ENCODE assay signal across 17 cellular contexts in the genomic region with DNA sequence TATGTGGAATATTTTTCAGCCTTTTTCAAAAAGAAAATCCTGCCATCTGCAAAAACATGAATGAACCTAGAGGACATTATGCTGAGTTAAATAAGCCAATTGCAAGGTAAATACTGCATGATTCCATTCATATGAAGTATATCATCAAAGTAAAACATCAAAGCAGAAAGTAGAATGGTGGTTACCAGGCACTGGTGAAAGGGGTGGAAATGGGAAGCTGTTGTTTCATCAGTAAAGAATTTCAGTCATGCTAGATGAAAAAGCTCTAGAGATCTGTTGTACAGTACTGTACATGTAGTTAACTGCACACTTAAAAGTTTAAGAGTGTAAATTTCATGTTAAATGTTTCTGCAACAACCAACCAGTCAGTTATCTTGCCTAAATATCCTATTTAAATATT.
DNase-seq lines count a peak whose midpoint lies in the region; ATAC-seq, FAIRE-seq and TF ChIP-seq lines count a peak whose summit lies in the region.
"Had no signal": no experiment of that assay in that cellular context is flagged by ENCODE, and none has a peak within 500 bp of the region (broad histone marks: within the 10 kb centered on the region; RNA-seq: fewer than 3 reads in every experiment).

No MANE protein-coding gene starts in this region.

- H3K36me3 ChIP-seq in adipocyte (ENCODE audit: control insufficient read depth, insufficient read depth, low read length, severe bottlenecking) = no peaks in the 10 kb centered on the region
- H3K36me3 ChIP-seq: BE2C had no signal

- H3K4me1 Mint-ChIP-seq in stimulated activated naive B cell treated with anti-CD40 and anti-IgM and Interleukin-4, amounts not matched to agents 10 μg/mL and 1 μg/mL and 100 μg/mL, for 72 hours = no peaks in the 10 kb centered on the region

- H3K9me3 ChIP-seq in adipocyte (ENCODE audit: control insufficient read depth, low read length) = peaks cover 18% of the 10 kb centered on the region
- H3K9me3 ChIP-seq: BE2C had no signal

- no peaks in the 10 kb centered on the region for H3K4me1 ChIP-seq in adipocyte (ENCODE audit: control insufficient read depth, insufficient read depth, low read length)
- H3K4me1 ChIP-seq: BE2C had no signal

- no peaks in the 10 kb centered on the region for H3K27me3 Mint-ChIP-seq in stimulated activated naive B cell treated with anti-CD40 and anti-IgM and Interleukin-4, amounts not matched to agents 10 μg/mL and 1 μg/mL and 100 μg/mL, for 72 hours
- H3K27me3 Mint-ChIP-seq: CD4-positive, alpha-beta T cell had no signal

- TF ChIP-seq CTCF in epithelial cell of esophagus (IDR thresholded peaks at IDR 0.05; ENCODE audit: insufficient read depth, low read depth, low read length, missing control alignments) = no peak

- DNase-seq in A172 (ENCODE audit: low spot score) (peak; percentile 2), HS-27A (ENCODE audit: low read depth) (peak; percentile 14), adipocyte (ENCODE audit: low read depth) (peak; percentile 22), epithelial cell of esophagus (ENCODE audit: low read depth) (peak; percentile 19), RCC 7860 (ENCODE audit: low spot score) (no peak)
- no peak for DNase-seq in stimulated activated CD4-positive, alpha-beta T cell treated with anti-CD3 and anti-CD28 coated beads, Interleukin-15, amount 100 ng/mL, for 24 hours
- no peak for DNase-seq in stimulated activated naive B cell treated with anti-CD40 and anti-IgM and Interleukin-4, amounts not matched to agents 10 μg/mL and 1 μg/mL and 100 μg/mL, for 72 hours
- DNase-seq: BE2C; Calu3; CD4-positive, alpha-beta T cell; NCI-H1105 treated with DMSO at 0.1 percent for 48 hours; NCI-H1694; NCI-H2107; NCI-H524; NCI-H82 had no signal

- no peak overlapping the region for H3K4me3 ChIP-seq in adipocyte (ENCODE audit: low read length)
- no peak overlapping the region for H3K4me3 ChIP-seq in epithelial cell of esophagus (ENCODE audit: low read length)
- H3K4me3 ChIP-seq: K562 had no signal

- H3K36me3 Mint-ChIP-seq in stimulated activated naive B cell treated with anti-CD40 and anti-IgM and Interleukin-4, amounts not matched to agents 10 μg/mL and 1 μg/mL and 100 μg/mL, for 72 hours = no peaks in the 10 kb centered on the region

- no peak overlapping the region for H3K9ac ChIP-seq in adipocyte (ENCODE audit: low read length)

- no peak overlapping the region for H3K4me3 Mint-ChIP-seq in stimulated activated naive B cell treated with anti-CD40 and anti-IgM and Interleukin-4, amounts not matched to agents 10 μg/mL and 1 μg/mL and 100 μg/mL, for 72 hours
- H3K4me3 Mint-ChIP-seq: CD4-positive, alpha-beta T cell had no signal

- peaks cover 15 to 16% of the 10 kb centered on the region in 2 donors for H3K9me3 Mint-ChIP-seq in stimulated activated naive B cell treated with anti-CD40 and anti-IgM and Interleukin-4, amounts not matched to agents 10 μg/mL and 1 μg/mL and 100 μg/mL, for 72 hours

- H3K27ac Mint-ChIP-seq in stimulated activated naive B cell treated with anti-CD40 and anti-IgM and Interleukin-4, amounts not matched to agents 10 μg/mL and 1 μg/mL and 100 μg/mL, for 72 hours = no peak overlapping the region
- H3K27ac Mint-ChIP-seq: CD4-positive, alpha-beta T cell had no signal

- H3K27me3 ChIP-seq in adipocyte (replicated peaks; ENCODE audit: control insufficient read depth, insufficient read depth, low read length) = no peaks in the 10 kb centered on the region
- H3K27me3 ChIP-seq: BE2C had no signal

- no peak for ATAC-seq in HG02588 (IDR thresholded peaks at IDR 0.05; ENCODE audit: unreplicated experiment)
- no peak for ATAC-seq in stimulated activated naive B cell treated with anti-CD40 and anti-IgM and Interleukin-4, amounts not matched to agents 10 μg/mL and 1 μg/mL and 100 μg/mL, for 72 hours (replicated peaks)
- ATAC-seq: K562 had no signal

- no peak for FAIRE-seq in RCC 7860 (lab: Jason Lieb, UNC)
- FAIRE-seq: K562 had no signal

Comparison
In these comparisons a context has a peak if more than half of its experiments do, and no peak if none do; other contexts are left out.
1. DNase-seq: peak in A172 (single experiment), HS-27A (single experiment), adipocyte (single experiment) and epithelial cell of esophagus (single experiment); none in stimulated activated CD4-positive, alpha-beta T cell treated with anti-CD3 and anti-CD28 coated beads, Interleukin-15, amount 100 ng/mL, for 24 hours (single experiment), RCC 7860 (single experiment) and stimulated activated naive B cell treated with anti-CD40 and anti-IgM and Interleukin-4, amounts not matched to agents 10 μg/mL and 1 μg/mL and 100 μg/mL, for 72 hours (single experiment).